In genomic region chr12:54497883-54498282, GRCh38 we compare ENCODE assay signal across 10 cellular contexts. TPM values are rescaled to one million over a fixed set of nuclear protein-coding genes. Genes with fewer than 3 reads are reported as not detected.
DNase-seq lines count a peak whose midpoint lies in the region; ATAC-seq and TF ChIP-seq lines count a peak whose summit lies in the region.
"Had no signal": no experiment of that assay in that cellular context is flagged by ENCODE, and none has a peak within 500 bp of the region (broad histone marks: within the 10 kb centered on the region; RNA-seq: fewer than 3 reads in every experiment).

No MANE protein-coding gene starts in this region.

- no peaks in the 10 kb centered on the region for H3K4me1 ChIP-seq in rectal smooth muscle tissue (ENCODE audit: control insufficient read depth, insufficient read depth, low read length)

- H3K36me3 ChIP-seq in rectal smooth muscle tissue (ENCODE audit: control insufficient read depth, insufficient read depth, low read length): no peaks in the 10 kb centered on the region

- H3K27ac Mint-ChIP-seq in activated T-helper 17 cell treated with anti-CD3 and anti-CD28 coated beads, Interleukin-2, amount 50 U/mL, for 72 hours: peak overlapping the region; percentile 96
- H3K27ac Mint-ChIP-seq: HFFc6 had no signal

- no peaks in the 10 kb centered on the region for H3K9me3 Mint-ChIP-seq in activated T-helper 17 cell treated with anti-CD3 and anti-CD28 coated beads, Interleukin-2, amount 50 U/mL, for 72 hours
- H3K9me3 Mint-ChIP-seq: HFFc6 had no signal

- H3K4me1 Mint-ChIP-seq in activated T-helper 17 cell treated with anti-CD3 and anti-CD28 coated beads, Interleukin-2, amount 50 U/mL, for 72 hours: peaks cover 29% of the 10 kb centered on the region

- H3K9ac ChIP-seq in rectal smooth muscle tissue (ENCODE audit: low read length): no peak overlapping the region

- no peak for DNase-seq in GM12865 (ENCODE audit: low read depth)
- DNase-seq in NCI-H2196 treated with DMSO at 0.1 percent for 48 hours (lab: John Stamatoyannopoulos, UW; ENCODE audit: unreplicated experiment): no peak
- DNase-seq in GM19238 (ENCODE audit: insufficient read length, low spot score): no peak
- no peak for DNase-seq in posterior cingulate gyrus
- DNase-seq: SHP77 treated with DMSO at 0.1 percent for 48 hours had no signal

- intact Hi-C loops in posterior cingulate gyrus (cut with DNase I): no loop called here

- ATAC-seq in HG02588 (IDR thresholded peaks at IDR 0.05; ENCODE audit: unreplicated experiment): peak; percentile 5
- peak; percentile 5 for ATAC-seq in activated T-helper 17 cell treated with anti-CD3 and anti-CD28 coated beads, Interleukin-2, amount 50 U/mL, for 72 hours (replicated peaks)

- no peaks in the 10 kb centered on the region for H3K27me3 Mint-ChIP-seq in activated T-helper 17 cell treated with anti-CD3 and anti-CD28 coated beads, Interleukin-2, amount 50 U/mL, for 72 hours

- no peak overlapping the region for H3K27ac ChIP-seq in rectal smooth muscle tissue (ENCODE audit: low read depth, low read length)

- H3K4me3 ChIP-seq in GM12865 (ENCODE audit: low read depth, low read length) (peak overlapping the region; percentile 95), rectal smooth muscle tissue (ENCODE audit: low read length) (peak overlapping the region; percentile 54)

- H3K27me3 ChIP-seq in rectal smooth muscle tissue (ENCODE audit: control insufficient read depth, insufficient read depth, low read length): no peaks in the 10 kb centered on the region

- H3K36me3 Mint-ChIP-seq in activated T-helper 17 cell treated with anti-CD3 and anti-CD28 coated beads, Interleukin-2, amount 50 U/mL, for 72 hours (ENCODE audit: low read depth): peaks cover 54% of the 10 kb centered on the region

- TF ChIP-seq CTCF in GM12865 (IDR thresholded peaks at IDR 0.05; ENCODE audit: insufficient read depth, low read depth, low read length, missing control alignments): no peak

- H3K4me3 Mint-ChIP-seq in activated T-helper 17 cell treated with anti-CD3 and anti-CD28 coated beads, Interleukin-2, amount 50 U/mL, for 72 hours: peak overlapping the region; percentile 98
- H3K4me3 Mint-ChIP-seq: HFFc6 had no signal

RNA-seq across cellular contexts. Expression of gene NCKAP1L, which starts 0.3 kb away (rescaled TPM):
- total RNA-seq in activated T-helper 17 cell treated with anti-CD3 and anti-CD28 coated beads, Interleukin-2, amount 50 U/mL, for 72 hours: 100 to 1,000 TPM; 152 to 189 TPM

RNA-seq across cellular contexts. Expression of gene GTSF1, which starts 24.5 kb away (rescaled TPM):
- 10 to 100 TPM; 16.4 to 21.2 TPM for total RNA-seq in activated T-helper 17 cell treated with anti-CD3 and anti-CD28 coated beads, Interleukin-2, amount 50 U/mL, for 72 hours
- total RNA-seq: fibroblast of lung, HFFc6 had no signal

RNA-seq across cellular contexts. Expression of gene PDE1B, which starts 51.5 kb away (rescaled TPM):
- total RNA-seq in activated T-helper 17 cell treated with anti-CD3 and anti-CD28 coated beads, Interleukin-2, amount 50 U/mL, for 72 hours: 10 to 100 TPM; 17.8 to 47.4 TPM
- total RNA-seq: fibroblast of lung, HFFc6 had no signal
